In the genomic region with DNA sequence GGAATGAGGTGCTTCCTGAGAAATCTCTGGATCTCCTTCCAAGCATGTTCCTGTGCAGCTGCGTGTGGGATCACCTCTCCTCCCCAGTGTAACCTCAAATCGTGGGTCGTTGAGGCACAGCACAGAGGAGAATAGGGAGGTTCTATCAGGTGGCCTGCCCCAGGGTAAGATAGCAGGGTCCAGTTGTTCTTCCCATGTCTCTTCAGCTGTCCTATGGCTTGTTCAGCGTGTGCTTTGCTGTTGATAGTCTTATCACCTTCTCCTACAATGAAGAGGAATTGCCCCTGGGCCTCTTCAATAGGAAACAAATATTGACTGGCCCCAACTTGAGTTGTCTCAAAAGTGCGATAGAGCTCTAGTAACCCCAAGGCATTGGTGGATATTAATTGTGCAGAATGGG, we compare ENCODE assay signal across 27 cellular contexts. TPM values are rescaled to one million over a fixed set of nuclear protein-coding genes. Genes with fewer than 3 reads are reported as not detected.
"Had no signal": no experiment of that assay in that cellular context is flagged by ENCODE, and none has a peak within 500 bp of the region (broad histone marks: within the 10 kb centered on the region; RNA-seq: fewer than 3 reads in every experiment).

No MANE protein-coding gene starts in this region.

- H3K4me1 ChIP-seq: neural progenitor cell, parathyroid adenoma, psoas muscle, sigmoid colon, stomach, thyroid gland, tibial nerve, upper lobe of left lung, vagina had no signal

- H3K9ac ChIP-seq: neural progenitor cell, parathyroid adenoma had no signal

- FAIRE-seq: small intestine, urothelium cell line had no signal

- H3K4me2 ChIP-seq: neural progenitor cell had no signal

- H3K27ac ChIP-seq: neural progenitor cell, ovary, parathyroid adenoma, psoas muscle, right lobe of liver, sigmoid colon, stomach, thoracic aorta, thyroid gland, tibial nerve, upper lobe of left lung, vagina had no signal

- H3K36me3 ChIP-seq: neural progenitor cell, ovary, sigmoid colon, stomach, thoracic aorta, thyroid gland, tibial nerve, upper lobe of left lung, vagina had no signal

- DNase-seq: occipital lobe; ovary; posterior cingulate gyrus; psoas muscle; right cardiac atrium; right lobe of liver; sigmoid colon; small intestine; stimulated activated CD4-positive, alpha-beta T cell treated with anti-CD3 and anti-CD28 coated beads, Interleukin-15, amount 100 ng/mL, for 24 hours; stimulated activated CD4-positive, alpha-beta T cell treated with anti-CD3 and anti-CD28 coated beads, Interleukin-2, amount 100 ng/mL, for 24 hours; stimulated activated CD4-positive, alpha-beta T cell treated with anti-CD3 and anti-CD28 coated beads, Interleukin-2, amount 100 ng/mL, for 48 hours; stimulated activated CD4-positive, alpha-beta T cell treated with anti-CD3 and anti-CD28 coated beads, Interleukin-4, amount 100 ng/mL, for 24 hours; stimulated activated naive B cell treated with anti-CD40 and anti-IgM and Interleukin-4, amounts not matched to agents 10 μg/mL and 1 μg/mL and 100 μg/mL, for 72 hours; stimulated activated naive CD4-positive, alpha-beta T cell treated with Interleukin-2 at 50 U/mL for 16 hours; stomach; thyroid gland; trophoblast cell; upper lobe of left lung had no signal

- H3K79me2 ChIP-seq: parathyroid adenoma had no signal

- H3K27me3 ChIP-seq: neural progenitor cell, ovary, right lobe of liver, sigmoid colon, stomach, thyroid gland, tibial nerve, upper lobe of left lung, vagina had no signal

- H3K4me3 ChIP-seq: neural progenitor cell, ovary, psoas muscle, right lobe of liver, sigmoid colon, stomach, thoracic aorta, thyroid gland, tibial nerve, upper lobe of left lung, vagina had no signal

RNA-seq across cellular contexts. Expression of a gene that starts 22.4 kb away (rescaled TPM):
- total RNA-seq: progenitor cell of endocrine pancreas, sigmoid colon, subcutaneous adipose tissue, thyroid gland, tibial nerve, ureter, vagina had no signal
- polyA plus RNA-seq: ovary, stomach had no signal
